14 cellular contexts compared by ENCODE assay signal in genomic region chr10:79436066-79436849, GRCh38. TPM values are rescaled to one million over a fixed set of nuclear protein-coding genes. Genes with fewer than 3 reads are reported as not detected.
A peak's percentile ranks its signal among the peaks of the same experiment; 100 is the strongest.
DNase-seq lines count a peak whose midpoint lies in the region; ATAC-seq and TF ChIP-seq lines count a peak whose summit lies in the region.
"Had no signal": no experiment of that assay in that cellular context is flagged by ENCODE, and none has a peak within 500 bp of the region (broad histone marks: within the 10 kb centered on the region; RNA-seq: fewer than 3 reads in every experiment).

No MANE protein-coding gene starts in this region.

- H3K27me3 ChIP-seq in ascending aorta (no peaks in the 10 kb centered on the region), left lung (no peaks in the 10 kb centered on the region), skeletal muscle tissue (ENCODE audit: control insufficient read depth in 3 of 3, insufficient read depth in 3 of 3, low read length in 3 of 3) (no peaks in the 10 kb centered on the region)
- H3K27me3 ChIP-seq: SJCRH30 had no signal

- in situ Hi-C loops in GM13976 (cut with MboI; ENCODE audit: low sequenced_read_pairs, unreplicated experiment) = no loop called here

- no peak overlapping the region for H3K27ac Mint-ChIP-seq in activated naive CD8-positive, alpha-beta T cell treated with anti-CD3 and anti-CD28 coated beads, Interleukin-2, amount 50 U/mL, for 24 hours

- peaks cover 20 to 70% of the 10 kb centered on the region in 2 donors for H3K4me1 ChIP-seq in ascending aorta
- H3K4me1 ChIP-seq in left lung = peaks cover 13 to 31% of the 10 kb centered on the region in 2 donors
- peaks cover 90 to 97% (median 97%) of the 10 kb centered on the region in 3 donors for H3K4me1 ChIP-seq in skeletal muscle tissue (ENCODE audit: control insufficient read depth in 3 of 3, insufficient read depth in 3 of 3, low read length in 3 of 3)

- H3K27ac ChIP-seq in ascending aorta (peak overlapping the region; percentile 83 to 93), left lung (peak overlapping the region; percentile 46 to 81), skeletal muscle tissue (ENCODE audit: low read depth, low read length) (peak overlapping the region; percentile 86)
- H3K27ac ChIP-seq: C4-2B, foreskin keratinocyte, SJCRH30 had no signal

- peaks cover 23% of the 10 kb centered on the region for H3K4me1 Mint-ChIP-seq in activated naive CD8-positive, alpha-beta T cell treated with anti-CD3 and anti-CD28 coated beads, Interleukin-2, amount 50 U/mL, for 24 hours

- no peak for ATAC-seq in left lung
- no peak for ATAC-seq in activated naive CD8-positive, alpha-beta T cell treated with anti-CD3 and anti-CD28 coated beads, Interleukin-2, amount 50 U/mL, for 24 hours
- ATAC-seq in HG02798 (IDR thresholded peaks at IDR 0.05; ENCODE audit: poor library complexity, unreplicated experiment) = no peak
- ATAC-seq: activated CD4-positive, CD25-positive, alpha-beta regulatory T cell treated with anti-CD3 and anti-CD28 coated beads, Interleukin-2, amount 50 U/mL, for 24 hours had no signal

- H3K9me3 ChIP-seq in ascending aorta (no peaks in the 10 kb centered on the region), left lung (no peaks in the 10 kb centered on the region), skeletal muscle tissue (ENCODE audit: control insufficient read depth in 3 of 3, low read length in 3 of 3) (no peaks in the 10 kb centered on the region)
- H3K9me3 ChIP-seq: SJCRH30 had no signal

- H3K9me3 Mint-ChIP-seq in activated naive CD8-positive, alpha-beta T cell treated with anti-CD3 and anti-CD28 coated beads, Interleukin-2, amount 50 U/mL, for 24 hours = no peaks in the 10 kb centered on the region

- TF ChIP-seq CTCF in GM13976 (IDR thresholded peaks at IDR 0.05; ENCODE audit: borderline replicate concordance, control extremely low read depth, extremely low read depth, insufficient read depth, missing control alignments) (no peak), ascending aorta (IDR thresholded peaks at IDR 0.05) (no peak), left lung (IDR thresholded peaks at IDR 0.05) (no peak)

- DNase-seq in GM13976 (ENCODE audit: low spot score) (peak; percentile 18), ascending aorta (ENCODE audit: low spot score in 2 of 2) (no peak), left lung (no peak), NCI-H2171 (lab: John Stamatoyannopoulos, UW) (no peak), globus pallidus (ENCODE audit: low spot score) (no peak)
- no peak for DNase-seq in activated naive CD8-positive, alpha-beta T cell treated with anti-CD3 and anti-CD28 coated beads, Interleukin-2, amount 50 U/mL, for 24 hours
- DNase-seq: cerebellar nuclear complex, NCI-H1092 treated with DMSO at 0.1 percent for 48 hours, SJCRH30 had no signal

- H3K4me3 ChIP-seq in ascending aorta (peak overlapping the region in 1 of 2 donors; percentile 37), left lung (no peak overlapping the region), skeletal muscle tissue (ENCODE audit: low read length in 3 of 3) (peak overlapping the region; percentile 20 to 35 (median 22))
- H3K4me3 ChIP-seq: SJCRH30 had no signal

- no peaks in the 10 kb centered on the region for H3K36me3 Mint-ChIP-seq in activated naive CD8-positive, alpha-beta T cell treated with anti-CD3 and anti-CD28 coated beads, Interleukin-2, amount 50 U/mL, for 24 hours (ENCODE audit: low read depth)

- H3K27me3 Mint-ChIP-seq in activated naive CD8-positive, alpha-beta T cell treated with anti-CD3 and anti-CD28 coated beads, Interleukin-2, amount 50 U/mL, for 24 hours = peaks cover 8% of the 10 kb centered on the region

- H3K36me3 ChIP-seq in ascending aorta = no peaks in the 10 kb centered on the region
- peaks cover 0 to 12% of the 10 kb centered on the region in 2 donors for H3K36me3 ChIP-seq in left lung
- H3K36me3 ChIP-seq in skeletal muscle tissue (ENCODE audit: control insufficient read depth in 3 of 3, insufficient read depth in 3 of 3, low read length in 3 of 3) = peaks cover 11 to 28% (median 22%) of the 10 kb centered on the region in 3 donors

- no peak overlapping the region for H3K4me3 Mint-ChIP-seq in activated naive CD8-positive, alpha-beta T cell treated with anti-CD3 and anti-CD28 coated beads, Interleukin-2, amount 50 U/mL, for 24 hours

- H3K9ac ChIP-seq in skeletal muscle tissue (ENCODE audit: low read depth in 1 of 3, low read length in 3 of 3) = peak overlapping the region; percentile 55 to 69 (median 61)

- intact Hi-C loops in ascending aorta (cut with DNase I) = no loop called here
- intact Hi-C loops in left lung (cut with DNase I) = no loop called here

RNA-seq across cellular contexts. Expression of gene ZCCHC24, which starts 9.2 kb away (rescaled TPM):
- 180 TPM for total RNA-seq in ascending aorta
- total RNA-seq in left lung = 10 to 100 TPM; 31.2 to 42.4 TPM
- 20.9 TPM for total RNA-seq in skeletal muscle tissue

Comparison
In these comparisons a context has a peak if more than half of its experiments do, and no peak if none do; other contexts are left out.
1. H3K4me3 ChIP-seq: peak in skeletal muscle tissue (3 of 3); none in left lung (0 of 2).
2. Peak in every context shown above with its lines, with median percentiles within 50 percentile points of each other: H3K27ac ChIP-seq.